In the genomic region with DNA sequence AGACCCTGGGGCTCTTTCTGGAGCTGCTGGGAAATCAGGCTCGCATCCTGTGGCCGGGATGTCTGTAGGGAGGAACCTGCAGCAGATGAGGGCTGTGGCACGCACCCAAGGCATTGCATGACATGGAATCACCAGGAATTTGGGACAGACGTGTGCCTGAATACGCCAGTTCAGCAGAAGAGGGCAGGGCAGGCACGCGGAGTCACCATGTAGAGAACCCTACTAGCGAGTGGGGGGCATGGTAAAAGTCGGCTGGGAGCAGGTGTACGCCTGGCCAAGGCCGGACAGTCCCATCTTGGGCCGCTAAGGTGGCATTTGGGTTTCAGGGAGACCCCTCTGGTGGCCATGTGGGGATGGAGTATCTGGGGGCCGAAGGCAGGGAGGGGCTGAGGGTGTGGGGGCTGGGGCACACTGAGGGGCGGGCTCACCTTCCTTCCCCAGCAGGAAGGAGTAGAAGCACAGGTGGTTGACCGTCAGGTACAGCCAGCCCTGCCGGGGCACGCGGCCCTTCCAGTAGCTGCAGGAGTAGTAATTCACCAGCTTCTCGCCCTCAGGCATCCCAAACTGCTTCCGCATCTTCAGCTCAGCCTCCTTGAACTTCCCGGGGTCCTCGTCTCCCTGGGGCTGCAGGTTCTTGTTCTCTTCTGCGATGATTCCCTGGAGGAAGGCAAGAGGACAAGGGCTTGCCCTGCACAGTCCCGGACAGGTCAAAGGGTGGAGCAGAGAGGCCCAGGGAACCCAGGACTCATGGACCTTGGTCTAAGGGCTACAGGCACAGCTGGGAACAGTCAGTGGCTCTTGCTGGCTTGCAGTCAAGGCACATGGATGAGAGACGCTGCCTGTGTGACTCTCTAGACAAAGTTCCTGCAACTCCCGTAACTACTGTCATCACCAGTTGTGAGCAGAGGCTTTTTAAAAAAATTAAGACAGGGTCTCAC, we compare ENCODE assay signal across 17 cellular contexts. TPM values are rescaled to one million over a fixed set of nuclear protein-coding genes. Genes with fewer than 3 reads are reported as not detected.
DNase-seq lines count a peak whose midpoint lies in the region; FAIRE-seq and TF ChIP-seq lines count a peak whose summit lies in the region.
"Had no signal": no experiment of that assay in that cellular context is flagged by ENCODE, and none has a peak within 500 bp of the region (broad histone marks: within the 10 kb centered on the region; RNA-seq: fewer than 3 reads in every experiment).

No MANE protein-coding gene starts in this region.

- TF ChIP-seq CTCF in liver (IDR thresholded peaks at IDR 0.05; ENCODE audit: low read depth, low read length, missing input control), result no peak

- peak; percentile 76 for DNase-seq in G401 (ENCODE audit: low spot score)
- peak; percentile 67 for DNase-seq in cerebellar cortex (ENCODE audit: low spot score)
- peak; percentile 18 for DNase-seq in small intestine
- no peak for DNase-seq in NCI-H82 treated with DMSO at 0.1 percent for 48 hours (lab: John Stamatoyannopoulos, UW; ENCODE audit: unreplicated experiment)
- no peak for DNase-seq in COLO829 (ENCODE audit: low spot score)
- no peak for DNase-seq in MG63
- DNase-seq: 8988T; AML-193; Calu3; CD4-positive, CD25-positive, alpha-beta regulatory T cell; DMS 273 treated with DMSO at 0.1 percent for 48 hours; GOT3 had no signal

- H3K27me3 ChIP-seq in liver (ENCODE audit: control insufficient read depth in 4 of 4, insufficient read depth in 4 of 4, low read length in 3 of 4), result no peaks in the 10 kb centered on the region
- no peaks in the 10 kb centered on the region for H3K27me3 ChIP-seq in small intestine (ENCODE audit: control insufficient read depth in 2 of 2, insufficient read depth in 2 of 2, low read length in 2 of 2)
- H3K27me3 ChIP-seq in MG63, result no peaks in the 10 kb centered on the region
- H3K27me3 ChIP-seq: BLaER1 had no signal

- H3K27ac ChIP-seq in liver (ENCODE audit: low read depth in 1 of 2, low read length in 2 of 2) (no peak overlapping the region), small intestine (ENCODE audit: low read depth in 1 of 2, low read length in 1 of 2) (no peak overlapping the region)
- H3K27ac ChIP-seq: BLaER1 had no signal

- no peak for FAIRE-seq in small intestine (lab: Jason Lieb, UNC)
- FAIRE-seq: GM12878, HTR-8/SVneo had no signal

- WGBS in liver, result 87% methylated on average over 26 of the region's 26 CpGs
- WGBS in small intestine, 3 donors, result 92 to 93% (median 93%) methylated on average over 22 to 26 of the region's 26 CpGs

- in situ Hi-C loops in G401 (cut with HindIII; ENCODE audit: low sequenced_read_pairs), result no loop called here

- peaks cover 19 to 65% (median 58%) of the 10 kb centered on the region in 4 donors for H3K36me3 ChIP-seq in liver (ENCODE audit: control insufficient read depth in 4 of 4, insufficient read depth in 3 of 4, low read depth in 1 of 4, low read length in 3 of 4)
- peaks cover 30 to 36% of the 10 kb centered on the region in 2 donors for H3K36me3 ChIP-seq in small intestine (ENCODE audit: control insufficient read depth in 2 of 2, insufficient read depth in 2 of 2, low read length in 2 of 2)
- H3K36me3 ChIP-seq in MG63, result peaks cover 96% of the 10 kb centered on the region

- TF ChIP-seq RAD21 in liver (IDR thresholded peaks at IDR 0.05), result no peak

- no peaks in the 10 kb centered on the region for H3K9me3 ChIP-seq in liver (ENCODE audit: control insufficient read depth in 4 of 4, low read length in 3 of 4)
- no peaks in the 10 kb centered on the region for H3K9me3 ChIP-seq in small intestine (ENCODE audit: control insufficient read depth, low read depth)
- H3K9me3 ChIP-seq in MG63, result no peaks in the 10 kb centered on the region
- H3K9me3 ChIP-seq: BLaER1, HAP-1 had no signal

- H3K4me3 ChIP-seq in liver (ENCODE audit: low read depth in 1 of 3, low read length in 3 of 3) (no peak overlapping the region), small intestine (ENCODE audit: low read depth in 1 of 2, low read length in 2 of 2) (no peak overlapping the region), MG63 (no peak overlapping the region)
- H3K4me3 ChIP-seq: BLaER1, GM12878, HAP-1 had no signal

- H3K4me1 ChIP-seq in liver (ENCODE audit: control insufficient read depth in 4 of 4, insufficient read depth in 4 of 4, low read length in 3 of 4) (peaks cover 0 to 12% (median 0%) of the 10 kb centered on the region in 4 donors), small intestine (ENCODE audit: control insufficient read depth in 2 of 2, insufficient read depth in 1 of 2, low read depth in 1 of 2, low read length in 1 of 2) (no peaks in the 10 kb centered on the region)
- H3K4me1 ChIP-seq: BLaER1 had no signal

- H3K9ac ChIP-seq in liver (ENCODE audit: low read depth in 1 of 2, low read length in 2 of 2), result no peak overlapping the region
- H3K9ac ChIP-seq: BLaER1 had no signal

TF ChIP-seq in liver, 16 proteins besides CTCF, POLR2A, EP300 and RAD21:
- TF ChIP-seq TAF1 (conservative IDR thresholded peaks at IDR 0.05) (no peak), SP1 (IDR thresholded peaks at IDR 0.05) (no peak), HNF4A (conservative IDR thresholded peaks at IDR 0.05) (peak; percentile 69 to 81)
TF ChIP-seq in liver: peak in this region for 1.

RNA-seq across cellular contexts. Expression of a gene that starts 13.5 kb away (rescaled TPM):
- total RNA-seq in G401 (2014; rRNA removed; shearing (Covaris generic)), result 47.4 and 58.0 TPM in 2 replicates
- 10 to 100 TPM; 23.1 to 55.4 TPM for total RNA-seq in liver
- polyA plus RNA-seq in liver, result 10 to 100 TPM; 32.3 to 45.1 TPM
- polyA plus RNA-seq in small intestine, result 10 to 100 TPM; 32.4 to 59.0 (median 50.5) TPM
- total RNA-seq in MG63 (2014; rRNA removed; shearing (Covaris generic); ENCODE audit: low replicate concordance), result 69.1 and 101 TPM in 2 replicates

RNA-seq across cellular contexts. Expression of a gene that starts 35.6 kb away (rescaled TPM):
- 22.0 and 38.5 TPM in 2 replicates for total RNA-seq in G401 (2014; rRNA removed; shearing (Covaris generic))
- 10 to 100 TPM in 1 of 2 donors, 1 to 10 TPM in 1; 5.4 to 12.0 TPM for total RNA-seq in liver
- polyA plus RNA-seq in liver (1 to 10 TPM; 7.1 to 7.6 TPM), small intestine (10 to 100 TPM; 11.3 to 29.7 (median 11.7) TPM)
- 25.5 and 30.6 TPM in 2 replicates for total RNA-seq in MG63 (2014; rRNA removed; shearing (Covaris generic); ENCODE audit: low replicate concordance)

Comparison
In these comparisons a context has a peak if more than half of its experiments do, and no peak if none do; other contexts are left out.
1. DNase-seq: peak in G401 (single experiment), cerebellar cortex (single experiment) and small intestine (single experiment); none in NCI-H82 treated with DMSO at 0.1 percent for 48 hours (single experiment), COLO829 (single experiment) and MG63 (single experiment).